8 cellular contexts compared by ENCODE assay signal in the genomic region with DNA sequence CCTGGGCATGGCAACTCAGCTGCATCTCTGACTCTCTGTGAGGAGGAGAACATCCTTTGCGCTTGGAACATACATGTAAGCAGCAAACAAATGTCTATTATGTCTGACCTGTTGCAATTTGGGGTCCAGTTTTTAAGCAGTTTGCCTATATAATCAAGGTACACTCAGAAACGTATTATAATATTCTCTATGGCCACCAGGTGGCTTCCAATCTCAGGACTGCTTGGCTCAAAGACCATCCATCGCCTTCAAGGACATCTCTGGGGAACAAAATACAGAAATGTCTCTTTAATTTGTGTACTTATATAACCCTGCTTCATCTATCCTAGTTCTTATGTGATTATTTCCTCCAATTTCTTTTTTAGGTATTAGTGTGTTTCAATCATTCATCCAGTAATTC.
A peak's percentile ranks its signal among the peaks of the same experiment; 100 is the strongest.
DNase-seq lines count a peak whose midpoint lies in the region; ATAC-seq, FAIRE-seq and TF ChIP-seq lines count a peak whose summit lies in the region.

No MANE protein-coding gene starts in this region.

- no peak overlapping the region for H3K18ac ChIP-seq in H9 (ENCODE audit: insufficient read length, low read depth, low read length)

- no peaks in the 10 kb centered on the region for H3K27me3 ChIP-seq in H9 (ENCODE audit: insufficient read depth, low read length)

- no peak overlapping the region for H3K56ac ChIP-seq in H9 (ENCODE audit: insufficient read length, low read depth, low read length)

- DNase-seq in GM12864 (ENCODE audit: low read depth) (no peak), H9 (no peak), NCI-H1105 (lab: John Stamatoyannopoulos, UW) (peak; percentile 17), fibroblast of villous mesenchyme (ENCODE audit: low read depth) (no peak), GM12892 (ENCODE audit: insufficient read length) (no peak), NCI-H1694 treated with DMSO at 0.1 percent for 48 hours (lab: John Stamatoyannopoulos, UW) (no peak)
- DNase-seq in activated CD4-positive, alpha-beta T cell treated with anti-CD3 and anti-CD28 coated beads, Interleukin-2, amount 10 ng/mL, durations not matched to agents 7 days and 5 days: no peak

- no peak overlapping the region for H2BK120ac ChIP-seq in H9 (ENCODE audit: low read depth, low read length, poor library complexity, severe bottlenecking)

- WGBS in H9 (ENCODE audit: extremely low coverage, insufficient read length, low lambda C conversion rate): no CpG with 5 or more reads among the region's 3 CpGs

- no peaks in the 10 kb centered on the region for H3K4me1 ChIP-seq in H9 (ENCODE audit: insufficient read depth, low read length)

- H3K79me2 ChIP-seq in H9 (ENCODE audit: insufficient read depth, low read length): no peaks in the 10 kb centered on the region

- H3T11ph ChIP-seq in H9 (ENCODE audit: low read length): no peak overlapping the region

- H3K9me3 Mint-ChIP-seq in H9: no peaks in the 10 kb centered on the region
- H3K9me3 Mint-ChIP-seq in activated CD4-positive, alpha-beta T cell treated with anti-CD3 and anti-CD28 coated beads, Interleukin-2, amount 10 ng/mL, durations not matched to agents 7 days and 5 days: no peaks in the 10 kb centered on the region

- H3K4ac ChIP-seq in H9 (ENCODE audit: low read depth, low read length): no peak overlapping the region

- no peaks in the 10 kb centered on the region for H3K79me1 ChIP-seq in H9 (ENCODE audit: insufficient read depth, low read depth, low read length, poor library complexity, severe bottlenecking)

- no peak overlapping the region for H4K91ac ChIP-seq in H9 (ENCODE audit: insufficient read length, low read depth, low read length)

- H4K5ac ChIP-seq in H9 (ENCODE audit: insufficient read length, low read depth, low read length): no peak overlapping the region

- no peak overlapping the region for H3K27ac Mint-ChIP-seq in H9
- no peak overlapping the region for H3K27ac Mint-ChIP-seq in activated CD4-positive, alpha-beta T cell treated with anti-CD3 and anti-CD28 coated beads, Interleukin-2, amount 10 ng/mL, durations not matched to agents 7 days and 5 days

- CTCF ChIA-PET in activated CD4-positive, alpha-beta T cell treated with anti-CD3 and anti-CD28 coated beads, Interleukin-2, amount 10 ng/mL, durations not matched to agents 7 days and 5 days (lab: Charles Lee): no interaction called here

- TF ChIP-seq CTCF in GM12864 (IDR thresholded peaks at IDR 0.05; ENCODE audit: low read depth, low read length, missing control alignments) (peak; percentile 56), H9 (conservative IDR thresholded peaks at IDR 0.05) (peak; percentile 64), fibroblast of villous mesenchyme (IDR thresholded peaks at IDR 0.05; ENCODE audit: insufficient read depth, low read depth, low read length) (peak; percentile 17)

- no peak overlapping the region for H2AFZ ChIP-seq in H9 (ENCODE audit: low read length)

- no peak overlapping the region for H2BK12ac ChIP-seq in H9 (ENCODE audit: insufficient read length, low read depth, low read length)

- H2BK15ac ChIP-seq in H9 (ENCODE audit: low read depth, low read length): no peak overlapping the region

- H3K27ac ChIP-seq in H9 (ENCODE audit: insufficient read length, low read depth, low read length): no peak overlapping the region

- peaks cover 0 to 1% of the 10 kb centered on the region in 2 experiments; a peak in 2 of 4 replicates for H3K4me1 Mint-ChIP-seq in H9
- no peaks in the 10 kb centered on the region for H3K4me1 Mint-ChIP-seq in activated CD4-positive, alpha-beta T cell treated with anti-CD3 and anti-CD28 coated beads, Interleukin-2, amount 10 ng/mL, durations not matched to agents 7 days and 5 days

- no peak overlapping the region for H3K23ac ChIP-seq in H9 (ENCODE audit: insufficient read length, low read depth, low read length)

- H3K4me3 ChIP-seq in GM12864 (ENCODE audit: low read depth, low read length) (no peak overlapping the region), fibroblast of villous mesenchyme (ENCODE audit: low read depth, low read length) (no peak overlapping the region)

- H3K14ac ChIP-seq in H9 (ENCODE audit: insufficient read depth, low read length): no peak overlapping the region

- H4K20me1 ChIP-seq in H9 (ENCODE audit: control insufficient read depth, insufficient read depth, insufficient read length): no peaks in the 10 kb centered on the region

- no peaks in the 10 kb centered on the region for H3K36me3 Mint-ChIP-seq in H9 (ENCODE audit: insufficient read depth in 1 of 3, low read depth in 3 of 3)
- no peaks in the 10 kb centered on the region for H3K36me3 Mint-ChIP-seq in activated CD4-positive, alpha-beta T cell treated with anti-CD3 and anti-CD28 coated beads, Interleukin-2, amount 10 ng/mL, durations not matched to agents 7 days and 5 days (ENCODE audit: low read depth)

- H4K8ac ChIP-seq in H9 (replicated peaks; ENCODE audit: insufficient read length, low read depth, low read length): no peak overlapping the region

- no peak for TF ChIP-seq POLR2A in GM12892 (IDR thresholded peaks at IDR 0.05; ENCODE audit: low read depth, low read length)

- no peaks in the 10 kb centered on the region for H3K23me2 ChIP-seq in H9 (ENCODE audit: insufficient read length, low read depth, low read length, poor library complexity, severe bottlenecking)

- H2AK5ac ChIP-seq in H9 (ENCODE audit: insufficient read length, low read length): no peak overlapping the region

- H2BK20ac ChIP-seq in H9 (ENCODE audit: low read depth, low read length, poor library complexity, severe bottlenecking): no peak overlapping the region

- no peak overlapping the region for H3K4me2 ChIP-seq in H9 (ENCODE audit: insufficient read depth, insufficient read length, low read length)

- ATAC-seq in esophagus mucosa: no peak

- H3K4me3 Mint-ChIP-seq in H9: no peak overlapping the region
- H3K4me3 Mint-ChIP-seq in activated CD4-positive, alpha-beta T cell treated with anti-CD3 and anti-CD28 coated beads, Interleukin-2, amount 10 ng/mL, durations not matched to agents 7 days and 5 days: no peak overlapping the region

- FAIRE-seq in GM12892 (lab: Jason Lieb, UNC): no peak

- no peaks in the 10 kb centered on the region for H3K9me3 ChIP-seq in H9 (ENCODE audit: control insufficient read depth, low read depth, low read length)

- no peak overlapping the region for H3K9ac ChIP-seq in H9 (ENCODE audit: extremely low read depth, insufficient read length, low read length)

- no peaks in the 10 kb centered on the region for H3K27me3 Mint-ChIP-seq in H9 (ENCODE audit: low read depth)
- H3K27me3 Mint-ChIP-seq in activated CD4-positive, alpha-beta T cell treated with anti-CD3 and anti-CD28 coated beads, Interleukin-2, amount 10 ng/mL, durations not matched to agents 7 days and 5 days: no peaks in the 10 kb centered on the region

- POLR2A ChIA-PET in activated CD4-positive, alpha-beta T cell treated with anti-CD3 and anti-CD28 coated beads, Interleukin-2, amount 10 ng/mL, durations not matched to agents 7 days and 5 days (lab: Charles Lee): no interaction called here

- H2BK5ac ChIP-seq in H9 (ENCODE audit: insufficient read length, low read length): no peak overlapping the region
